ENCODE assay signal across 26 cellular contexts in genomic region chr1:38547346-38547745, GRCh38.
"Had no signal": no experiment of that assay in that cellular context is flagged by ENCODE, and none has a peak within 500 bp of the region (broad histone marks: within the 10 kb centered on the region; RNA-seq: fewer than 3 reads in every experiment).

No MANE protein-coding gene starts in this region.

- H3K27ac Mint-ChIP-seq: mesothelial cell of epicardium; naive B cell; natural killer cell; nephron progenitor cell; neural progenitor cell; stimulated activated naive B cell treated with anti-CD40 and anti-IgM and Interleukin-4, amounts not matched to agents 10 μg/mL and 1 μg/mL and 100 μg/mL, for 72 hours; type B pancreatic cell had no signal

- ATAC-seq: heart left ventricle; left colon; natural killer cell; right lobe of liver; stimulated activated naive B cell treated with anti-CD40 and anti-IgM and Interleukin-4, amounts not matched to agents 10 μg/mL and 1 μg/mL and 100 μg/mL, for 72 hours; stimulated activated naive CD8-positive, alpha-beta T cell treated with anti-CD3 and anti-CD28 coated beads, Interleukin-15, Interleukin-2, amounts not matched to agents 100 U/mL and 50 U/mL, for 24 hours had no signal

- H3K27me3 ChIP-seq: neural progenitor cell, right atrium auricular region, right lobe of liver, uterus had no signal

- H3K4me1 ChIP-seq: heart left ventricle, left ventricle myocardium inferior, parathyroid adenoma, right atrium auricular region, right lobe of liver, stomach, tibial nerve, uterus had no signal

- H3K36me3 ChIP-seq: heart left ventricle, left ventricle myocardium inferior, neural progenitor cell, neutrophil, right atrium auricular region, right lobe of liver, stomach, tibial nerve, uterus had no signal

- H3K27ac ChIP-seq: heart left ventricle, left ventricle myocardium inferior, neural progenitor cell, neutrophil, parathyroid adenoma, right atrium auricular region, right lobe of liver, skin epidermis, stomach, tibial nerve, uterus had no signal

- DNase-seq: heart left ventricle; kidney; left colon; left ventricle myocardium inferior; mesendoderm; naive B cell; natural killer cell; nephron progenitor cell; right lobe of liver; stimulated activated CD4-positive, alpha-beta T cell treated with anti-CD3 and anti-CD28 coated beads, Interleukin-12 subunit alpha, Interleukin-12 subunit beta, amount 100 ng/mL, for 4 hours; stimulated activated CD4-positive, alpha-beta T cell treated with anti-CD3 and anti-CD28 coated beads, Interleukin-15, amount 100 ng/mL, for 24 hours; stimulated activated CD4-positive, alpha-beta T cell treated with anti-CD3 and anti-CD28 coated beads, Interleukin-2, amount 100 ng/mL, for 24 hours; stimulated activated CD4-positive, alpha-beta T cell treated with anti-CD3 and anti-CD28 coated beads, Interleukin-4, amount 100 ng/mL, for 1 hour; stimulated activated naive B cell treated with anti-CD40 and anti-IgM and Interleukin-4, amounts not matched to agents 10 μg/mL and 1 μg/mL and 100 μg/mL, for 72 hours; stimulated activated naive CD8-positive, alpha-beta T cell treated with anti-CD3 and anti-CD28 coated beads, Interleukin-15, Interleukin-2, amounts not matched to agents 100 U/mL and 50 U/mL, for 24 hours; stomach; uterus had no signal

- H3K4me3 ChIP-seq: heart left ventricle, left ventricle myocardium inferior, lung, neural progenitor cell, right atrium auricular region, right lobe of liver, skin epidermis, stomach, tibial nerve, uterus had no signal

- H3K9me3 ChIP-seq: heart left ventricle, left ventricle myocardium inferior, neutrophil, right atrium auricular region, right lobe of liver, stomach, tibial nerve, uterus had no signal

- H3K9me3 Mint-ChIP-seq: mesothelial cell of epicardium; natural killer cell; neural progenitor cell; stimulated activated naive B cell treated with anti-CD40 and anti-IgM and Interleukin-4, amounts not matched to agents 10 μg/mL and 1 μg/mL and 100 μg/mL, for 72 hours; type B pancreatic cell had no signal

- H3K4me3 Mint-ChIP-seq: mesothelial cell of epicardium; naive B cell; natural killer cell; nephron progenitor cell; neural progenitor cell; stimulated activated naive B cell treated with anti-CD40 and anti-IgM and Interleukin-4, amounts not matched to agents 10 μg/mL and 1 μg/mL and 100 μg/mL, for 72 hours; type B pancreatic cell had no signal

- H3K4me1 Mint-ChIP-seq: mesothelial cell of epicardium; naive B cell; natural killer cell; stimulated activated naive B cell treated with anti-CD40 and anti-IgM and Interleukin-4, amounts not matched to agents 10 μg/mL and 1 μg/mL and 100 μg/mL, for 72 hours had no signal

- H3K36me3 Mint-ChIP-seq: mesothelial cell of epicardium; natural killer cell; neural progenitor cell; stimulated activated naive B cell treated with anti-CD40 and anti-IgM and Interleukin-4, amounts not matched to agents 10 μg/mL and 1 μg/mL and 100 μg/mL, for 72 hours; type B pancreatic cell had no signal
